In genomic region chr1:100076744-100077143, GRCh38 we compare ENCODE assay signal across 14 cellular contexts.
DNase-seq lines count a peak whose midpoint lies in the region; ATAC-seq lines count a peak whose summit lies in the region.
"Had no signal": no experiment of that assay in that cellular context is flagged by ENCODE, and none has a peak within 500 bp of the region (broad histone marks: within the 10 kb centered on the region; RNA-seq: fewer than 3 reads in every experiment).

No MANE protein-coding gene starts in this region.

- no peak overlapping the region for H3K9ac ChIP-seq in HUES6 (ENCODE audit: low read length)

- peak; percentile 62 for ATAC-seq in GM18498 (IDR thresholded peaks at IDR 0.05; ENCODE audit: unreplicated experiment)
- peak; percentile 72 for ATAC-seq in GM19455 (IDR thresholded peaks at IDR 0.05; ENCODE audit: unreplicated experiment)
- peak; percentile 79 for ATAC-seq in HG02938 (IDR thresholded peaks at IDR 0.05; ENCODE audit: unreplicated experiment)

- H3K9me3 ChIP-seq in HUES6 (ENCODE audit: control insufficient read depth, insufficient read depth, low read depth, low read length) = no peaks in the 10 kb centered on the region
- H3K9me3 ChIP-seq: suprapubic skin had no signal

- H3K4me1 ChIP-seq in HUES6 (ENCODE audit: control insufficient read depth, insufficient read depth, low read length) = peaks cover 3% of the 10 kb centered on the region; the same call in 1 of the 2 replicates
- H3K4me1 ChIP-seq: suprapubic skin had no signal

- no peaks in the 10 kb centered on the region for H3K27me3 ChIP-seq in HUES6 (ENCODE audit: control insufficient read depth, insufficient read depth, low read length)
- H3K27me3 ChIP-seq: suprapubic skin had no signal

- H3K4me3 ChIP-seq in HUES6 (ENCODE audit: low read depth, low read length) = no peak overlapping the region
- H3K4me3 ChIP-seq: suprapubic skin had no signal

- H3K27ac ChIP-seq in HUES6 (ENCODE audit: low read depth, low read length) = peak overlapping the region; percentile 19; the same call in 1 of the 2 replicates
- H3K27ac ChIP-seq: suprapubic skin had no signal

- no peak for DNase-seq in hippocampal formation (lab: John Stamatoyannopoulos, UW)
- no peak for DNase-seq in stimulated activated CD4-positive, alpha-beta T cell treated with anti-CD3 and anti-CD28 coated beads, Interleukin-15, amount 100 ng/mL, for 24 hours
- DNase-seq in GDM1 (lab: John Stamatoyannopoulos, UW) = no peak
- DNase-seq in DMS79 (lab: John Stamatoyannopoulos, UW) = no peak
- DNase-seq: activated CD4-positive, alpha-beta T cell treated with anti-CD3 and anti-CD28 coated beads for 4 hours; amygdala; NCI-H2171 treated with DMSO at 0.1 percent for 48 hours; nephron progenitor cell; Right ventricle myocardium superior had no signal

- H3K36me3 ChIP-seq in HUES6 (ENCODE audit: control insufficient read depth, insufficient read depth, low read length) = peaks cover 76% of the 10 kb centered on the region
